ENCODE assay signal across 14 cellular contexts in genomic region chr5:61051267-61051666, GRCh38.
DNase-seq lines count a peak whose midpoint lies in the region; ATAC-seq and TF ChIP-seq lines count a peak whose summit lies in the region.
"Had no signal": no experiment of that assay in that cellular context is flagged by ENCODE, and none has a peak within 500 bp of the region (broad histone marks: within the 10 kb centered on the region; RNA-seq: fewer than 3 reads in every experiment).

No MANE protein-coding gene starts in this region.

- H3K79me1 ChIP-seq in mesendoderm (ENCODE audit: low read length): no peaks in the 10 kb centered on the region

- H3K56ac ChIP-seq in mesendoderm (ENCODE audit: low read length): no peak overlapping the region

- H2BK120ac ChIP-seq in mesendoderm (ENCODE audit: low read depth, low read length): no peak overlapping the region

- H4K8ac ChIP-seq in mesendoderm (ENCODE audit: low read depth, low read length): no peak overlapping the region

- H3K4me2 ChIP-seq in mesendoderm (ENCODE audit: low read length): no peak overlapping the region

- H3K27me3 ChIP-seq in mesendoderm (ENCODE audit: insufficient read depth, low read length, poor library complexity): no peaks in the 10 kb centered on the region

- H4K5ac ChIP-seq in mesendoderm (ENCODE audit: low read length): no peak overlapping the region

- H3K9ac ChIP-seq in mesendoderm (ENCODE audit: low read length): no peak overlapping the region

- no CpG with 5 or more reads among the region's 1 CpG for WGBS in mesendoderm (ENCODE audit: extremely low coverage, insufficient coverage, low lambda C conversion rate)

- H3K9me3 Mint-ChIP-seq in Calu3 (ENCODE audit: low read depth, unreplicated experiment) (no peaks in the 10 kb centered on the region), chondrocyte (ENCODE audit: low read depth) (no peaks in the 10 kb centered on the region)
- H3K9me3 Mint-ChIP-seq in activated T-helper 1 cell treated with anti-CD3 and anti-CD28 coated beads, Interleukin-12 subunit alpha, Interleukin-12 subunit beta, Interleukin-2, Interleukin-4 antibody, amounts not matched to agents 30 ng/mL and 10 ng/mL and 1 ng/mL, durations not matched to agents 14 hours and 24 hours and 36 hours: no peaks in the 10 kb centered on the region
- H3K9me3 Mint-ChIP-seq: CD14-positive monocyte had no signal

- intact Hi-C loops in Calu3 (cut with micrococcal nuclease; ENCODE audit: unreplicated experiment): loop anchor here (5.0 to 10.0 kb wide), 5 partner anchors 94 to 591 kb away; no protein-coding TSS in a partner anchor
- intact Hi-C loops in activated T-helper 1 cell treated with anti-CD3 and anti-CD28 coated beads, Interleukin-12 subunit alpha, Interleukin-12 subunit beta, Interleukin-2, Interleukin-4 antibody, amounts not matched to agents 30 ng/mL and 10 ng/mL and 1 ng/mL, durations not matched to agents 14 hours and 24 hours and 36 hours (cut with micrococcal nuclease): loop anchor here (10.0 kb wide), 2 partner anchors 484 to 764 kb away; no protein-coding TSS in a partner anchor

- H2BK15ac ChIP-seq in mesendoderm (replicated peaks; ENCODE audit: low read depth): no peak overlapping the region

- no peaks in the 10 kb centered on the region for H3K79me2 ChIP-seq in mesendoderm (ENCODE audit: control insufficient read depth, insufficient read depth, low read length)

- no peak overlapping the region for H3K18ac ChIP-seq in mesendoderm (ENCODE audit: low read length)

- no peak for ATAC-seq in HG03442 (IDR thresholded peaks at IDR 0.05; ENCODE audit: unreplicated experiment)
- ATAC-seq: naive thymus-derived CD8-positive, alpha-beta T cell; stimulated activated naive B cell treated with anti-CD40 and anti-IgM and Interleukin-4, amounts not matched to agents 10 μg/mL and 1 μg/mL and 100 μg/mL, for 72 hours had no signal

- no peak overlapping the region for H3K4me3 ChIP-seq in mesendoderm (ENCODE audit: low read length)

- H3K36me3 ChIP-seq in mesendoderm (ENCODE audit: control insufficient read depth, insufficient read depth, low read length): no peaks in the 10 kb centered on the region

- TF ChIP-seq CTCF in Calu3 (IDR thresholded peaks at IDR 0.05; ENCODE audit: unreplicated experiment): no peak
- TF ChIP-seq CTCF in chondrocyte (IDR thresholded peaks at IDR 0.05): no peak
- no peak for TF ChIP-seq CTCF in GM10248 (IDR thresholded peaks at IDR 0.05; ENCODE audit: control extremely low read depth, extremely low read depth, low read depth, missing control alignments)

- no peak for DNase-seq in Calu3
- peak; percentile 68 for DNase-seq in LoVo (ENCODE audit: low spot score)
- no peak for DNase-seq in chondrocyte (ENCODE audit: low spot score)
- DNase-seq in mesendoderm: peak; percentile 47
- no peak for DNase-seq in activated T-helper 1 cell treated with anti-CD3 and anti-CD28 coated beads, Interleukin-12 subunit alpha, Interleukin-12 subunit beta, Interleukin-2, Interleukin-4 antibody, amounts not matched to agents 30 ng/mL and 10 ng/mL and 1 ng/mL, durations not matched to agents 14 hours and 24 hours and 36 hours (ENCODE audit: low spot score)
- no peak for DNase-seq in islet precursor cell
- no peak for DNase-seq in GM10248 (ENCODE audit: extremely low spot score)
- DNase-seq: activated CD4-positive, alpha-beta T cell treated with anti-CD3 and anti-CD28 coated beads, Interleukin-2, amount 50 U/mL, for 1 hour; activated gamma-delta T cell treated with Interleukin-2 at 50 U/mL for 16 hours; naive thymus-derived CD8-positive, alpha-beta T cell; NCI-H345; stimulated activated naive B cell treated with anti-CD40 and anti-IgM and Interleukin-4, amounts not matched to agents 10 μg/mL and 1 μg/mL and 100 μg/mL, for 72 hours had no signal

- H3K4ac ChIP-seq in mesendoderm (ENCODE audit: low read depth, low read length): no peak overlapping the region

- BruUV-seq in Calu3 (replicated peaks; lab: Mats Ljungman, UMichigan): no TSS peak

- no peak overlapping the region for H3K27ac ChIP-seq in mesendoderm (ENCODE audit: low read depth, low read length)

- POLR2A ChIA-PET in GM10248 (lab: Yijun Ruan, JAX): no interaction called here

- no peak overlapping the region for H2AK5ac ChIP-seq in mesendoderm (ENCODE audit: low read length)

- CTCF ChIA-PET in Calu3 (lab: Charles Lee): no interaction called here
- CTCF ChIA-PET in GM10248 (lab: Yijun Ruan, JAX): interaction anchor here (0.9 to 6.9 kb wide), 4 partner anchors 8 to 608 kb away, joined by 3 to 52 read pairs (median 6); no protein-coding TSS in a partner anchor

- peaks cover 37% of the 10 kb centered on the region for H3K4me1 Mint-ChIP-seq in Calu3 (ENCODE audit: low read depth, unreplicated experiment)
- peaks cover 31% of the 10 kb centered on the region for H3K4me1 Mint-ChIP-seq in chondrocyte (ENCODE audit: low read depth)
- no peaks in the 10 kb centered on the region for H3K4me1 Mint-ChIP-seq in activated T-helper 1 cell treated with anti-CD3 and anti-CD28 coated beads, Interleukin-12 subunit alpha, Interleukin-12 subunit beta, Interleukin-2, Interleukin-4 antibody, amounts not matched to agents 30 ng/mL and 10 ng/mL and 1 ng/mL, durations not matched to agents 14 hours and 24 hours and 36 hours (ENCODE audit: low read depth)
- H3K4me1 Mint-ChIP-seq: CD14-positive monocyte; naive thymus-derived CD8-positive, alpha-beta T cell had no signal

- peak overlapping the region; percentile 14 for H3K27ac Mint-ChIP-seq in Calu3 (ENCODE audit: unreplicated experiment)
- H3K27ac Mint-ChIP-seq in chondrocyte (ENCODE audit: unreplicated experiment): peak overlapping the region; percentile 37
- H3K27ac Mint-ChIP-seq in activated T-helper 1 cell treated with anti-CD3 and anti-CD28 coated beads, Interleukin-12 subunit alpha, Interleukin-12 subunit beta, Interleukin-2, Interleukin-4 antibody, amounts not matched to agents 30 ng/mL and 10 ng/mL and 1 ng/mL, durations not matched to agents 14 hours and 24 hours and 36 hours: no peak overlapping the region
- H3K27ac Mint-ChIP-seq: CD14-positive monocyte; naive thymus-derived CD8-positive, alpha-beta T cell; stimulated activated naive B cell treated with anti-CD40 and anti-IgM and Interleukin-4, amounts not matched to agents 10 μg/mL and 1 μg/mL and 100 μg/mL, for 72 hours had no signal

- no peak overlapping the region for H3K4me3 Mint-ChIP-seq in Calu3 (ENCODE audit: low read depth, unreplicated experiment)
- no peak overlapping the region for H3K4me3 Mint-ChIP-seq in chondrocyte (ENCODE audit: unreplicated experiment)
- no peak overlapping the region for H3K4me3 Mint-ChIP-seq in activated T-helper 1 cell treated with anti-CD3 and anti-CD28 coated beads, Interleukin-12 subunit alpha, Interleukin-12 subunit beta, Interleukin-2, Interleukin-4 antibody, amounts not matched to agents 30 ng/mL and 10 ng/mL and 1 ng/mL, durations not matched to agents 14 hours and 24 hours and 36 hours
- H3K4me3 Mint-ChIP-seq: CD14-positive monocyte; naive thymus-derived CD8-positive, alpha-beta T cell; stimulated activated naive B cell treated with anti-CD40 and anti-IgM and Interleukin-4, amounts not matched to agents 10 μg/mL and 1 μg/mL and 100 μg/mL, for 72 hours had no signal

- H3K36me3 Mint-ChIP-seq in Calu3 (ENCODE audit: insufficient read depth, unreplicated experiment): no peaks in the 10 kb centered on the region
- H3K36me3 Mint-ChIP-seq in chondrocyte (ENCODE audit: low read depth): no peaks in the 10 kb centered on the region
- no peaks in the 10 kb centered on the region for H3K36me3 Mint-ChIP-seq in activated T-helper 1 cell treated with anti-CD3 and anti-CD28 coated beads, Interleukin-12 subunit alpha, Interleukin-12 subunit beta, Interleukin-2, Interleukin-4 antibody, amounts not matched to agents 30 ng/mL and 10 ng/mL and 1 ng/mL, durations not matched to agents 14 hours and 24 hours and 36 hours (ENCODE audit: low read depth)

- no peaks in the 10 kb centered on the region for H3K27me3 Mint-ChIP-seq in Calu3 (ENCODE audit: unreplicated experiment)
- H3K27me3 Mint-ChIP-seq in chondrocyte (ENCODE audit: low read depth): no peaks in the 10 kb centered on the region
- no peaks in the 10 kb centered on the region for H3K27me3 Mint-ChIP-seq in activated T-helper 1 cell treated with anti-CD3 and anti-CD28 coated beads, Interleukin-12 subunit alpha, Interleukin-12 subunit beta, Interleukin-2, Interleukin-4 antibody, amounts not matched to agents 30 ng/mL and 10 ng/mL and 1 ng/mL, durations not matched to agents 14 hours and 24 hours and 36 hours (ENCODE audit: insufficient read depth)
- H3K27me3 Mint-ChIP-seq: naive thymus-derived CD8-positive, alpha-beta T cell; stimulated activated naive B cell treated with anti-CD40 and anti-IgM and Interleukin-4, amounts not matched to agents 10 μg/mL and 1 μg/mL and 100 μg/mL, for 72 hours had no signal

- H2BK5ac ChIP-seq in mesendoderm (ENCODE audit: low read length): no peak overlapping the region

- H3K23ac ChIP-seq in mesendoderm (ENCODE audit: low read length): no peak overlapping the region

- H3K4me1 ChIP-seq in mesendoderm (ENCODE audit: control insufficient read depth, low read depth, low read length): no peaks in the 10 kb centered on the region

Comparison
In these comparisons a context has a peak if more than half of its experiments do, and no peak if none do; other contexts are left out.
1. DNase-seq: peak in LoVo (single experiment) and mesendoderm (single experiment); none in Calu3 (single experiment), chondrocyte (single experiment), activated T-helper 1 cell treated with anti-CD3 and anti-CD28 coated beads, Interleukin-12 subunit alpha, Interleukin-12 subunit beta, Interleukin-2, Interleukin-4 antibody, amounts not matched to agents 30 ng/mL and 10 ng/mL and 1 ng/mL, durations not matched to agents 14 hours and 24 hours and 36 hours (single experiment), islet precursor cell (single experiment) and GM10248 (single experiment).